8 cellular contexts compared by ENCODE assay signal in genomic region chr6:136290406-136291010, GRCh38. TPM values are rescaled to one million over a fixed set of nuclear protein-coding genes. Genes with fewer than 3 reads are reported as not detected.
A peak's percentile ranks its signal among the peaks of the same experiment; 100 is the strongest.
DNase-seq lines count a peak whose midpoint lies in the region; ATAC-seq, FAIRE-seq and TF ChIP-seq lines count a peak whose summit lies in the region.

No MANE protein-coding gene starts in this region.

- peak; percentile 35 for TF ChIP-seq CTCF in chondrocyte (IDR thresholded peaks at IDR 0.05)

- peaks cover 1% of the 10 kb centered on the region for H3K36me3 Mint-ChIP-seq in chondrocyte (ENCODE audit: low read depth)

- peak; percentile 24 for ATAC-seq in HG03097 (IDR thresholded peaks at IDR 0.05; ENCODE audit: low FRiP score, unreplicated experiment)
- ATAC-seq in HG02870 (IDR thresholded peaks at IDR 0.05; ENCODE audit: unreplicated experiment) = no peak

- peak overlapping the region; percentile 93 for H3K4me3 Mint-ChIP-seq in chondrocyte (ENCODE audit: unreplicated experiment)

- peak; percentile 65 for FAIRE-seq in GM18507 (lab: Jason Lieb, UNC)

- H3K9me3 Mint-ChIP-seq in chondrocyte (ENCODE audit: low read depth) = no peaks in the 10 kb centered on the region

- peak overlapping the region; percentile 100 for H3K27ac Mint-ChIP-seq in chondrocyte (ENCODE audit: unreplicated experiment)

- peaks cover 2% of the 10 kb centered on the region for H3K27me3 Mint-ChIP-seq in chondrocyte (ENCODE audit: low read depth)

- no peak for DNase-seq in GM18507 (ENCODE audit: extremely low spot score, insufficient read length, low read depth)
- peak; percentile 76 for DNase-seq in NCI-H226
- peak; percentile 41 to 48 for DNase-seq in activated CD4-positive, alpha-beta T cell treated with anti-CD3 and anti-CD28 coated beads for 24 hours (ENCODE audit: low read depth in 2 of 2)
- no peak for DNase-seq in chondrocyte (ENCODE audit: low spot score)
- DNase-seq in left kidney (ENCODE audit: low read depth, low spot score) = peak; percentile 89
- peak; percentile 53 for DNase-seq in stimulated activated CD4-positive, alpha-beta T cell treated with anti-CD3 and anti-CD28 coated beads, Interleukin-2, amount 100 ng/mL, for 4 hours (ENCODE audit: low read depth)

- peaks cover 36% of the 10 kb centered on the region for H3K4me1 Mint-ChIP-seq in chondrocyte (ENCODE audit: low read depth)

RNA-seq across cellular contexts. Expression of gene BCLAF1, which starts 0.9 kb away (rescaled TPM):
- total RNA-seq in chondrocyte = 135 to 142 TPM (median 139 TPM) in 3 replicates

RNA-seq across cellular contexts. Expression of gene MTFR2, which starts 40.4 kb away (rescaled TPM):
- total RNA-seq in chondrocyte = 0.85 to 1.7 TPM (median 1.0 TPM) in 3 replicates

Comparison
In these comparisons a context has a peak if more than half of its experiments do, and no peak if none do; other contexts are left out.
1. DNase-seq: peak in NCI-H226 (single experiment), activated CD4-positive, alpha-beta T cell treated with anti-CD3 and anti-CD28 coated beads for 24 hours (2 of 2), left kidney (single experiment) and stimulated activated CD4-positive, alpha-beta T cell treated with anti-CD3 and anti-CD28 coated beads, Interleukin-2, amount 100 ng/mL, for 4 hours (single experiment); none in GM18507 (single experiment) and chondrocyte (single experiment).